29 cellular contexts compared by ENCODE assay signal in the genomic region with DNA sequence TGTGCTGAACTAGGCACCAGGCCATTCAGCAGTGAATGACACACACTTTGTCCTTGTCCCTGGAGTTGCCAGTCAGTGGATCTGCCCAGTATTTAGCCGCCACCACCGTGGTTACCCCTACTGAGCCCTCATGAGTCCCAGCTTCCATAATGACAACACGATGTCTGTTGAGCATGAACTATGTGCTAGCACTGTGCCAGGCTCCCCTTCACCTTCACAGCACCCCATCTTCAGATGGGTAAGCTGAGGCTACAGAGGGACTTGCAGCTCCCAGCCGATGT. TPM values are rescaled to one million over a fixed set of nuclear protein-coding genes. Genes with fewer than 3 reads are reported as not detected.
"Had no signal": no experiment of that assay in that cellular context is flagged by ENCODE, and none has a peak within 500 bp of the region (broad histone marks: within the 10 kb centered on the region; RNA-seq: fewer than 3 reads in every experiment).

No MANE protein-coding gene starts in this region.

- H3K27me3 Mint-ChIP-seq: stimulated activated memory B cell treated with anti-CD40 and anti-IgM and Interleukin-4, amounts not matched to agents 10 μg/mL and 1 μg/mL and 100 μg/mL, for 72 hours had no signal

- H3K27ac Mint-ChIP-seq: naive thymus-derived CD4-positive, alpha-beta T cell; nephron; stimulated activated memory B cell treated with anti-CD40 and anti-IgM and Interleukin-4, amounts not matched to agents 10 μg/mL and 1 μg/mL and 100 μg/mL, for 72 hours had no signal

- ATAC-seq: esophagus mucosa; gastrocnemius medialis; left lobe of liver; naive thymus-derived CD4-positive, alpha-beta T cell; psoas muscle; right cardiac atrium; stimulated activated memory B cell treated with anti-CD40 and anti-IgM and Interleukin-4, amounts not matched to agents 10 μg/mL and 1 μg/mL and 100 μg/mL, for 72 hours; stimulated activated naive CD8-positive, alpha-beta T cell treated with anti-CD3 and anti-CD28 coated beads, Interleukin-15, Interleukin-2, amounts not matched to agents 100 U/mL and 50 U/mL, for 24 hours had no signal

- H3K4me1 Mint-ChIP-seq: stimulated activated memory B cell treated with anti-CD40 and anti-IgM and Interleukin-4, amounts not matched to agents 10 μg/mL and 1 μg/mL and 100 μg/mL, for 72 hours had no signal

- DNase-seq: dorsolateral prefrontal cortex; effector CD4-positive, alpha-beta T cell; foreskin fibroblast; gastrocnemius medialis; head of caudate nucleus; mesendoderm; midbrain; naive thymus-derived CD4-positive, alpha-beta T cell; occipital lobe; ovary; psoas muscle; sigmoid colon; stimulated activated CD4-positive, alpha-beta T cell treated with anti-CD3 and anti-CD28 coated beads, Interleukin-2, amount 100 ng/mL, for 24 hours; stimulated activated CD4-positive, alpha-beta T cell treated with anti-CD3 and anti-CD28 coated beads, Interleukin-4, amount 100 ng/mL, for 24 hours; stimulated activated naive CD8-positive, alpha-beta T cell treated with anti-CD3 and anti-CD28 coated beads, Interleukin-15, Interleukin-2, amounts not matched to agents 100 U/mL and 50 U/mL, for 24 hours; testis had no signal

- H3K4me1 ChIP-seq: gastrocnemius medialis, psoas muscle, sigmoid colon, testis, tibial nerve, upper lobe of left lung, vagina had no signal

- H3K4me3 ChIP-seq: dorsolateral prefrontal cortex, gastrocnemius medialis, ovary, psoas muscle, sigmoid colon, testis, tibial nerve, upper lobe of left lung, vagina had no signal

- H3K27me3 ChIP-seq: dorsolateral prefrontal cortex, gastrocnemius medialis, ovary, sigmoid colon, testis, tibial nerve, upper lobe of left lung, vagina had no signal

- H3K9me3 ChIP-seq: gastrocnemius medialis, ovary, sigmoid colon, testis, vagina had no signal

- H3K36me3 Mint-ChIP-seq: naive thymus-derived CD4-positive, alpha-beta T cell; stimulated activated memory B cell treated with anti-CD40 and anti-IgM and Interleukin-4, amounts not matched to agents 10 μg/mL and 1 μg/mL and 100 μg/mL, for 72 hours had no signal

- FAIRE-seq: colon, kidney had no signal

- H3K27ac ChIP-seq: epithelial cell of prostate, gastrocnemius medialis, ovary, psoas muscle, sigmoid colon, testis, tibial nerve, upper lobe of left lung, vagina had no signal

- H3K4me3 Mint-ChIP-seq: naive thymus-derived CD4-positive, alpha-beta T cell; nephron; stimulated activated memory B cell treated with anti-CD40 and anti-IgM and Interleukin-4, amounts not matched to agents 10 μg/mL and 1 μg/mL and 100 μg/mL, for 72 hours had no signal

- H3K36me3 ChIP-seq: gastrocnemius medialis, ovary, sigmoid colon, tibial nerve, upper lobe of left lung, vagina had no signal

RNA-seq across cellular contexts. Expression of gene PACSIN1, which starts 10.1 kb away (rescaled TPM):
- total RNA-seq: esophagus mucosa, gastrocnemius medialis, glomerular endothelial cell, left lobe of liver, lung microvascular endothelial cell had no signal
